In the genomic region with DNA sequence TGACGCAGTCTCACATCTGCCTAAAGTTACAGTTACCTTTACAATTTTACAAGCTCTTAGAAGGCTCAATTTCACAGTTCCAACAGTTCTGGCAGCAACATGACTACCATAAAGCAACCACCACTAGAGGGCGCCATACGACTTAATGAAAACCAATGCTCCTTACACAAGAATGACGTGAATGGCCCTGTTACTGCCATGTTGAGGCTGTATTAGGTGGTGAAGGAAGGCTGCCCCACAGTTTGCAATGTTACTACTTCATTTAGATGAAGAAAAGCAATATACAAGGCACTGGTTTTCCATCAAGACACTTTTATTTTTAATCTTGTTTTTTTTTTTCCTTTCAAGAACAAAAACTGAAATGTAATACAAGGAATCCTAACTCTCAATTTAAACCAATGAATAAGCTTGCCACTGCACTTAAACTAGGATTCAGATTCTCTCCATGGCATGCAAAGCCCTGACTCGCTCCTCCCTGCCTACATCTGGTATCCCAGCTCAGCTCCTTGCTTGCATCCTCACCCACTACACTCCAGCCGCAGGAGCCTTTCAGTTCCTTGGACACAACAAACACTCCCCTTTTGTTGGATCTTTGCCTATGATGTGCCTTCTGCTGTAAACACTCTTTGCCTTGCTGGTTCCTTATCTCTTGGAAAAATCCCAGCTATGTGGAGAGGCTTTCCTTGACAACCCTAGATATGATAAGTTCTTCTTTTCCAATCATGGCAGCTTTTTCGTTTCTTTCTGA, we compare ENCODE assay signal across 9 cellular contexts.
DNase-seq lines count a peak whose midpoint lies in the region; TF ChIP-seq lines count a peak whose summit lies in the region.
"Had no signal": no experiment of that assay in that cellular context is flagged by ENCODE, and none has a peak within 500 bp of the region (broad histone marks: within the 10 kb centered on the region; RNA-seq: fewer than 3 reads in every experiment).

No MANE protein-coding gene starts in this region.

- no peaks in the 10 kb centered on the region for H3K79me2 ChIP-seq in osteoblast (ENCODE audit: insufficient read depth, low read length)

- H3K9me3 ChIP-seq in osteoblast (ENCODE audit: low read depth, low read length) (no peaks in the 10 kb centered on the region), tibial artery (no peaks in the 10 kb centered on the region)

- H4K20me1 ChIP-seq in osteoblast (ENCODE audit: insufficient read depth, low read length) = no peaks in the 10 kb centered on the region

- H3K4me1 ChIP-seq in osteoblast (ENCODE audit: insufficient read depth, low read length) (peaks cover 21% of the 10 kb centered on the region), tibial artery (peaks cover 0 to 27% (median 2%) of the 10 kb centered on the region in 4 donors)

- H2AFZ ChIP-seq in osteoblast (ENCODE audit: low read length) = no peak overlapping the region

- intact Hi-C loops in tibial artery (cut with DNase I; ENCODE audit: low total_unique reads) = no loop called here

- DNase-seq in GDM1 (lab: John Stamatoyannopoulos, UW) (peak; percentile 73), H4 (ENCODE audit: low spot score) (peak; percentile 76), RPMI8226 (peak; percentile 85), foreskin melanocyte (peak; percentile 70), osteoblast (ENCODE audit: insufficient read length, low spot score, missing footprints) (peak; percentile 73), tibial artery (peak; percentile 79 to 85)
- DNase-seq in activated T-helper 1 cell treated with anti-CD3 and anti-CD28 coated beads, Interleukin-2, amount 50 U/mL, for 16 hours (ENCODE audit: low read depth in 1 of 2, low spot score in 1 of 2) = peak; percentile 41 to 44

- peak overlapping the region; percentile 93 for H3K27ac ChIP-seq in osteoblast (ENCODE audit: low read depth, low read length)
- H3K27ac ChIP-seq in tibial artery = peak overlapping the region; percentile 26 to 72

- H3K4me3 ChIP-seq in osteoblast (ENCODE audit: insufficient read depth, low read length) (no peak overlapping the region), tibial artery (no peak overlapping the region)
- H3K4me3 ChIP-seq: skin epidermis had no signal

- H3K36me3 ChIP-seq in osteoblast (ENCODE audit: insufficient read depth, low read length) (no peaks in the 10 kb centered on the region), tibial artery (peaks cover 0 to 9% (median 0%) of the 10 kb centered on the region in 3 donors)

- no peak overlapping the region for H3K4me2 ChIP-seq in osteoblast (ENCODE audit: insufficient read depth, low read length)

- H3K27me3 ChIP-seq in osteoblast (ENCODE audit: insufficient read depth, low read length) = no peaks in the 10 kb centered on the region
- no peaks in the 10 kb centered on the region for H3K27me3 ChIP-seq in tibial artery

- TF ChIP-seq CTCF in LNCAP (IDR thresholded peaks at IDR 0.05) (peak; percentile 78), osteoblast (IDR thresholded peaks at IDR 0.05; ENCODE audit: extremely low read depth, low read depth, low read length) (peak; percentile 78), tibial artery (IDR thresholded peaks at IDR 0.05) (peak; percentile 49 to 55)
